Comparison of ENCODE assay signal across 8 cellular contexts in the genomic region with DNA sequence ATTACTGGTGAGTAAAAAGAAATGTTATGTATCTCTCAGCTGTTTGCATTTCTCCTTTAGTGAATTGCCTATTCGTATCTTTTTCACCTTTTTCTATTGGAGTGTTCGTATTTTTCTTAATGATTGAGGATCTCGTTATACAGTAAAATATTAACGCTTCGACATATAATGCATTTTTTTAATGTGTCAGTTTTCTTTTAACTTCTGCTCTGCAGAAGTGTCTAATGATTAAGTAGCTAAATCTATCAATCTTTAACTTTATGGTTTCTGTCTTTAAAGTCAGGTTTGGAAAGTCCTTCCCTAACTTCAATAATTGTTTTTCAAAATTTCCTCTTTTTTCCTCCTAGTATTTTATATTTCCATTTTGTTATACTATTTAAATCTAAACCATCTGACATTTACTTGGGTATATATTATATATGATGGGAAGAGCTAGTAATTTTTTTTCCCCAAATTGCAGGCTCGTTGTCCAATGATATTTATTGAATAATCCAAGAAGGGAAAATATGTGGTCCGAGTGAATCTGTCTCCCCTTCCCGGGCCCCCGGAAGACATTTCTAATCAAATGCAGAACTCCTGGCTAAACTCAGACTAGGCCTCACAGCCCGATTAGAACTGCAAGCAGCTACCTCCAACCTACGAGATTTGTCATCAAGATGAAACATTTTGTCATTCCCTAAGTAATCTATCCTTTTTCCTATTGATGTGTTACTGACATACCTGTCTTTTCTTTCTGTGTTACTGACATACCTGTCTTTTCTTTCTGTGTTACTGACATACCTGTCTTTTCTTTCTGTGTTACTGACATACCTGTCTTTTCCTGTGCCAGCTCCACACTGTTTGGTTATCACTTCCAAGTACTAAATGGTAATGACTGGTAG. TPM values are rescaled to one million over a fixed set of nuclear protein-coding genes. Genes with fewer than 3 reads are reported as not detected.
DNase-seq lines count a peak whose midpoint lies in the region; ATAC-seq and TF ChIP-seq lines count a peak whose summit lies in the region.

No MANE protein-coding gene starts in this region.

- H3K27ac ChIP-seq in adrenal gland (peak overlapping the region in 2 of 5 donors; percentile 31 to 37), lower lobe of right lung (peak overlapping the region; percentile 54), urinary bladder (ENCODE audit: low read depth) (peak overlapping the region; percentile 50)

- intact Hi-C loops in adrenal gland (cut with DNase I) = no loop called here
- intact Hi-C loops in lower lobe of right lung (cut with DNase I) = no loop called here

- WGBS in adrenal gland, 4 donors = 40 to 51% (median 43%) methylated on average over 11 of the region's 11 CpGs
- 49% methylated on average over 11 of the region's 11 CpGs for WGBS in urinary bladder

- H3K27me3 ChIP-seq in GM06990 (replicated peaks; ENCODE audit: control insufficient read depth, insufficient read depth, low read length) = no peaks in the 10 kb centered on the region
- H3K27me3 ChIP-seq in adrenal gland = no peaks in the 10 kb centered on the region
- H3K27me3 ChIP-seq in lower lobe of right lung (ENCODE audit: low read depth) = no peaks in the 10 kb centered on the region

- peaks cover 7 to 33% of the 10 kb centered on the region in 2 donors for H3K4me1 ChIP-seq in adrenal gland (replicated peaks in 1 of 2)
- H3K4me1 ChIP-seq in lower lobe of right lung = peaks cover 36% of the 10 kb centered on the region
- no peaks in the 10 kb centered on the region for H3K4me1 ChIP-seq in urinary bladder (ENCODE audit: insufficient read depth)

- H3K9me3 ChIP-seq in adrenal gland (replicated peaks in 1 of 3) (no peaks in the 10 kb centered on the region), lower lobe of right lung (no peaks in the 10 kb centered on the region)

- no peak for TF ChIP-seq POLR2A in adrenal gland (IDR thresholded peaks at IDR 0.05)

- no peaks in the 10 kb centered on the region for H3K36me3 ChIP-seq in GM06990 (ENCODE audit: control insufficient read depth, insufficient read depth, low read length)
- H3K36me3 ChIP-seq in adrenal gland (replicated peaks in 1 of 2) = no peaks in the 10 kb centered on the region
- H3K36me3 ChIP-seq in lower lobe of right lung = no peaks in the 10 kb centered on the region
- H3K36me3 ChIP-seq in urinary bladder (ENCODE audit: insufficient read depth) = no peaks in the 10 kb centered on the region

- ATAC-seq in lower lobe of right lung = peak in 1 of 2 donors; percentile 54
- ATAC-seq in HG02840 (IDR thresholded peaks at IDR 0.05; ENCODE audit: low FRiP score, unreplicated experiment) = no peak
- no peak for ATAC-seq in GM19035 (IDR thresholded peaks at IDR 0.05; ENCODE audit: unreplicated experiment)
- no peak for ATAC-seq in HG03159 (IDR thresholded peaks at IDR 0.05; ENCODE audit: unreplicated experiment)

- no peak for TF ChIP-seq CTCF in GM06990 (IDR thresholded peaks at IDR 0.05; ENCODE audit: insufficient read depth, low read length, poor library complexity, severe bottlenecking)
- TF ChIP-seq CTCF in adrenal gland (IDR thresholded peaks at IDR 0.05) = no peak
- TF ChIP-seq CTCF in lower lobe of right lung (IDR thresholded peaks at IDR 0.05) = no peak

- no peak for DNase-seq in GM06990 (ENCODE audit: extremely low read depth, insufficient read length)
- peak; percentile 59 for DNase-seq in NCI-H510A treated with DMSO at 0.1 percent for 48 hours (lab: John Stamatoyannopoulos, UW)
- DNase-seq in adrenal gland = peak in 5 of 7 donors; percentile 56 to 81 (median 68)
- no peak for DNase-seq in lower lobe of right lung

- peak overlapping the region; percentile 40 for H3K4me3 ChIP-seq in GM06990 (replicated peaks; ENCODE audit: low read depth, low read length)
- H3K4me3 ChIP-seq in adrenal gland = peak overlapping the region in 1 of 4 donors; percentile 1
- H3K4me3 ChIP-seq in lower lobe of right lung = peak overlapping the region; percentile 6
- H3K4me3 ChIP-seq in urinary bladder (ENCODE audit: low read depth, low read length) = no peak overlapping the region

RNA-seq across cellular contexts. Expression of gene PCBP1, which starts 17.2 kb away (rescaled TPM):
- total RNA-seq in adrenal gland (100 to 1,000 TPM; 142 to 511 (median 317) TPM), lower lobe of right lung (308 TPM), urinary bladder (51.8 TPM)
- polyA plus RNA-seq in adrenal gland (100 to 1,000 TPM; 269 to 405 (median 350) TPM), urinary bladder (370 TPM)

Comparison
In these comparisons a context has a peak if more than half of its experiments do, and no peak if none do; other contexts are left out.
1. DNase-seq: peak in NCI-H510A treated with DMSO at 0.1 percent for 48 hours (single experiment) and adrenal gland (5 of 7); none in GM06990 (single experiment) and lower lobe of right lung (single experiment).